8 cellular contexts compared by ENCODE assay signal in the genomic region with DNA sequence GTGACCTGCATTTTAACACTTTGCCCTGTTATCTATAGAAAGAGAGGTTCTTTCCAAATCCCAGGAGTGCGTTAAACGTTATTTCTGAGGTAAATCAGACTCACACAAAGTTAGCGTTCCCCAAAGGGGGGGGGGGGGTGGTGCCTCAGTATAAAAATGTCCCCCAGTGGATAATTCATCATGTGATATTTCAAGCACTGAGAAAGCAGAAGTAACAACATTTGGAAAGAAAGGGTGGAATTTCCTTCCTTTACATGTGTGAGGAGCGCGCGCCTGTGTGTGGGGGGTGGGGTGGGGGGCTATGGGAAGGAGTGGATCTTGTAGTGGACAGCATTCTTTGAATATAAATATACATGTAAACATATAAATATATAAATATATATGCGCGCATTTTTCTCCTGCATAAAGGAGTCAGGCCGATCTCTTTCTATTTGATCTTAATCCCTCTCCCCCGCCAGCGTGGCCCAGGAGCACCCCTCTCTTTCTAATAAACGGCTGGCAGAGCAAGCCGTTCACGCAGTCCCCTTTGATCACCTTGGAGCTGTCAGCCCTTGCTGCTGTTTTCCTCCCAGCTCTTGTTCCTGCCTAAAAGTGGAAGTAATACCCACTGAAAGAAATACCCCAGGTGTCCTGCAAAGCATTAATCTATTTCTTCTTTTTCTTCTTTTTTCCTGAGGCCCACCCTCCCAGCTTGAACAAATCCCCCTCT.
DNase-seq lines count a peak whose midpoint lies in the region; ATAC-seq, FAIRE-seq and TF ChIP-seq lines count a peak whose summit lies in the region.

No MANE protein-coding gene starts in this region.

- H3K27me3 ChIP-seq in testis = no peaks in the 10 kb centered on the region

- H3K4me1 Mint-ChIP-seq in IgD-negative memory B cell = peaks cover 0 to 13% (median 6%) of the 10 kb centered on the region in 3 donors

- peak overlapping the region; percentile 70 to 92 (median 82) for H3K4me3 Mint-ChIP-seq in IgD-negative memory B cell

- H3K4me1 ChIP-seq in kidney (ENCODE audit: control insufficient read depth in 1 of 2, insufficient read depth in 1 of 2, low read depth in 1 of 2, low read length in 2 of 2) (no peaks in the 10 kb centered on the region), testis (no peaks in the 10 kb centered on the region)

- H3K9me3 ChIP-seq in kidney (ENCODE audit: control insufficient read depth in 1 of 2, low read length in 2 of 2) (no peaks in the 10 kb centered on the region), testis (no peaks in the 10 kb centered on the region)

- H3K27ac ChIP-seq in kidney (ENCODE audit: low read depth in 2 of 2, low read length in 2 of 2) = no peak overlapping the region
- peak overlapping the region in 1 of 2 donors; percentile 2 for H3K27ac ChIP-seq in testis

- TF ChIP-seq POLR2A in testis (IDR thresholded peaks at IDR 0.05) = no peak

- H3K27ac Mint-ChIP-seq in IgD-negative memory B cell = no peak overlapping the region

- 23 to 28% methylated on average over 14 of the region's 14 CpGs for WGBS in testis, 2 donors

- H3K9me3 Mint-ChIP-seq in IgD-negative memory B cell = no peaks in the 10 kb centered on the region

- no peaks in the 10 kb centered on the region for H3K36me3 ChIP-seq in kidney (ENCODE audit: control insufficient read depth in 1 of 2, insufficient read depth in 2 of 2, low read length in 2 of 2)
- no peaks in the 10 kb centered on the region for H3K36me3 ChIP-seq in testis (ENCODE audit: low read depth, missing control alignments)

- H3K4me3 ChIP-seq in kidney (ENCODE audit: low read length in 2 of 2) = peak overlapping the region; percentile 65 to 76
- H3K4me3 ChIP-seq in testis = peak overlapping the region; percentile 42 to 61

- DNase-seq in DMS53 (lab: John Stamatoyannopoulos, UW) (peak; percentile 54), astrocyte of the hippocampus (ENCODE audit: low read depth, low spot score) (peak; percentile 2), kidney (no peak), testis (no peak)
- DNase-seq in activated naive CD4-positive, alpha-beta T cell treated with anti-CD3 and anti-CD28 coated beads, Interleukin-2, amount 50 U/mL, for 16 hours = no peak

- H3K27me3 Mint-ChIP-seq in IgD-negative memory B cell = peaks cover 15% of the 10 kb centered on the region

- ATAC-seq in HG03520 (IDR thresholded peaks at IDR 0.05; ENCODE audit: unreplicated experiment) = no peak
- no peak for ATAC-seq in HG03280 (IDR thresholded peaks at IDR 0.05; ENCODE audit: unreplicated experiment)

- intact Hi-C loops in kidney (cut with DNase I) = no loop called here
- intact Hi-C loops in testis (cut with DNase I; ENCODE audit: low total_unique reads) = no loop called here

- FAIRE-seq in kidney (lab: Jason Lieb, UNC) = no peak

- no peak overlapping the region for H3K9ac ChIP-seq in kidney (ENCODE audit: low read length in 2 of 2)

- TF ChIP-seq CTCF in kidney (IDR thresholded peaks at IDR 0.05; ENCODE audit: borderline replicate concordance, extremely low read depth, insufficient read depth) = no peak
- no peak for TF ChIP-seq CTCF in testis (IDR thresholded peaks at IDR 0.05)

- peaks cover 2% of the 10 kb centered on the region for H3K36me3 Mint-ChIP-seq in IgD-negative memory B cell

Comparison
In these comparisons a context has a peak if more than half of its experiments do, and no peak if none do; other contexts are left out.
1. DNase-seq: peak in DMS53 (single experiment) and astrocyte of the hippocampus (single experiment); none in kidney (single experiment), testis (single experiment) and activated naive CD4-positive, alpha-beta T cell treated with anti-CD3 and anti-CD28 coated beads, Interleukin-2, amount 50 U/mL, for 16 hours (single experiment).